In genomic region chr19:30330266-30330665, GRCh38 we compare ENCODE assay signal across 22 cellular contexts. TPM values are rescaled to one million over a fixed set of nuclear protein-coding genes. Genes with fewer than 3 reads are reported as not detected.
DNase-seq lines count a peak whose midpoint lies in the region; ATAC-seq, FAIRE-seq and TF ChIP-seq lines count a peak whose summit lies in the region.
"Had no signal": no experiment of that assay in that cellular context is flagged by ENCODE, and none has a peak within 500 bp of the region (broad histone marks: within the 10 kb centered on the region; RNA-seq: fewer than 3 reads in every experiment).

No MANE protein-coding gene starts in this region.

- intact Hi-C loops in cardiac septum (cut with DNase I): no loop called here

- no peaks in the 10 kb centered on the region for H3K27me3 Mint-ChIP-seq in activated CD8-positive, alpha-beta memory T cell treated with anti-CD3 and anti-CD28 coated beads, Interleukin-2, amount 10 ng/mL, durations not matched to agents 7 days and 5 days
- H3K27me3 Mint-ChIP-seq in type B pancreatic cell: peaks cover 3% of the 10 kb centered on the region

- peak; percentile 6 for DNase-seq in activated CD8-positive, alpha-beta memory T cell treated with anti-CD3 and anti-CD28 coated beads, Interleukin-2, amount 50 U/mL, for 48 hours
- no peak for DNase-seq in activated CD8-positive, alpha-beta memory T cell treated with anti-CD3 and anti-CD28 coated beads, Interleukin-2, amount 10 ng/mL, durations not matched to agents 7 days and 5 days
- no peak for DNase-seq in bronchial epithelial cell (ENCODE audit: low read depth)
- DNase-seq in mesenteric fat pad (ENCODE audit: low spot score): peak; percentile 20
- DNase-seq in type B pancreatic cell (ENCODE audit: extremely low spot score, unreplicated experiment): peak; percentile 20
- DNase-seq in AG08396 (ENCODE audit: low spot score): no peak
- DNase-seq in DMS 273 treated with DMSO at 0.1 percent for 48 hours (lab: John Stamatoyannopoulos, UW): no peak
- no peak for DNase-seq in cardiac septum (ENCODE audit: low spot score)
- DNase-seq: AML-193; BE2C; CD4-positive, alpha-beta T cell; CD8-positive, alpha-beta memory T cell; DMS153; DND-41; H7 had no signal

- no peak overlapping the region for H3K4me3 ChIP-seq in bronchial epithelial cell (ENCODE audit: low read depth, low read length)
- H3K4me3 ChIP-seq: BLaER1 treated with 17β-estradiol and CSF1 and Interleukin-3, amounts not matched to agents 10 nM and 100 nM had no signal

- H3K36me3 ChIP-seq in bronchial epithelial cell (ENCODE audit: control insufficient read depth, insufficient read depth, low read length): no peaks in the 10 kb centered on the region
- H3K36me3 ChIP-seq: BE2C; BLaER1 treated with 17β-estradiol and CSF1 and Interleukin-3, amounts not matched to agents 10 nM and 100 nM had no signal

- TF ChIP-seq CTCF in bronchial epithelial cell (IDR thresholded peaks at IDR 0.05; ENCODE audit: insufficient read depth, low read length, severe bottlenecking) (no peak), type B pancreatic cell (conservative IDR thresholded peaks at IDR 0.05) (no peak)

- CTCF ChIA-PET in activated CD8-positive, alpha-beta memory T cell treated with anti-CD3 and anti-CD28 coated beads, Interleukin-2, amount 10 ng/mL, durations not matched to agents 7 days and 5 days (lab: Charles Lee): no interaction called here

- H3K4me3 Mint-ChIP-seq in activated CD8-positive, alpha-beta memory T cell treated with anti-CD3 and anti-CD28 coated beads, Interleukin-2, amount 10 ng/mL, durations not matched to agents 7 days and 5 days: no peak overlapping the region
- H3K4me3 Mint-ChIP-seq in type B pancreatic cell: no peak overlapping the region
- H3K4me3 Mint-ChIP-seq: CD14-positive monocyte; CD4-positive, alpha-beta T cell; CD8-positive, alpha-beta memory T cell had no signal

- no peaks in the 10 kb centered on the region for H3K27me3 ChIP-seq in bronchial epithelial cell (ENCODE audit: control insufficient read depth, insufficient read depth, low read length)
- H3K27me3 ChIP-seq: BE2C; BLaER1 treated with 17β-estradiol and CSF1 and Interleukin-3, amounts not matched to agents 10 nM and 100 nM had no signal

- no peaks in the 10 kb centered on the region for H3K9me3 Mint-ChIP-seq in activated CD8-positive, alpha-beta memory T cell treated with anti-CD3 and anti-CD28 coated beads, Interleukin-2, amount 10 ng/mL, durations not matched to agents 7 days and 5 days (ENCODE audit: low read depth)
- H3K9me3 Mint-ChIP-seq in type B pancreatic cell: no peaks in the 10 kb centered on the region
- H3K9me3 Mint-ChIP-seq: CD4-positive, alpha-beta T cell had no signal

- ATAC-seq in activated CD8-positive, alpha-beta memory T cell treated with anti-CD3 and anti-CD28 coated beads, Interleukin-2, amount 10 ng/mL, durations not matched to agents 7 days and 5 days: no peak
- ATAC-seq: HCT116 had no signal

- H3K36me3 Mint-ChIP-seq in activated CD8-positive, alpha-beta memory T cell treated with anti-CD3 and anti-CD28 coated beads, Interleukin-2, amount 10 ng/mL, durations not matched to agents 7 days and 5 days: no peaks in the 10 kb centered on the region
- H3K36me3 Mint-ChIP-seq in type B pancreatic cell: no peaks in the 10 kb centered on the region
- H3K36me3 Mint-ChIP-seq: CD14-positive monocyte; CD8-positive, alpha-beta memory T cell had no signal

- FAIRE-seq in bronchial epithelial cell (lab: Jason Lieb, UNC): peak; percentile 58
- FAIRE-seq: A204.1, G401.6, GM12892, H1 had no signal

- no peaks in the 10 kb centered on the region for H3K4me1 Mint-ChIP-seq in activated CD8-positive, alpha-beta memory T cell treated with anti-CD3 and anti-CD28 coated beads, Interleukin-2, amount 10 ng/mL, durations not matched to agents 7 days and 5 days
- H3K4me1 Mint-ChIP-seq in type B pancreatic cell (ENCODE audit: unreplicated experiment): peaks cover 10% of the 10 kb centered on the region
- H3K4me1 Mint-ChIP-seq: CD14-positive monocyte; CD8-positive, alpha-beta memory T cell had no signal

- no peak overlapping the region for H3K27ac Mint-ChIP-seq in activated CD8-positive, alpha-beta memory T cell treated with anti-CD3 and anti-CD28 coated beads, Interleukin-2, amount 10 ng/mL, durations not matched to agents 7 days and 5 days
- no peak overlapping the region for H3K27ac Mint-ChIP-seq in type B pancreatic cell
- H3K27ac Mint-ChIP-seq: CD14-positive monocyte; CD4-positive, alpha-beta T cell; CD8-positive, alpha-beta memory T cell had no signal

RNA-seq across cellular contexts. Expression of gene ZNF536, which starts 41.9 kb away (rescaled TPM):
- total RNA-seq in activated CD8-positive, alpha-beta memory T cell treated with anti-CD3 and anti-CD28 coated beads, Interleukin-2, amount 10 ng/mL, durations not matched to agents 7 days and 5 days: not detected
- not detected in 2 replicates for total RNA-seq in bronchial epithelial cell
- not detected for total RNA-seq in mesenteric fat pad
- 0.57 and 9.2 TPM in 2 replicates for total RNA-seq in type B pancreatic cell (ENCODE audit: low replicate concordance)
- 11.9 TPM for total RNA-seq in cardiac septum
- total RNA-seq: CD4-positive, alpha-beta T cell; CD8-positive, alpha-beta memory T cell had no signal

Comparison
In these comparisons a context has a peak if more than half of its experiments do, and no peak if none do; other contexts are left out.
1. DNase-seq: peak in activated CD8-positive, alpha-beta memory T cell treated with anti-CD3 and anti-CD28 coated beads, Interleukin-2, amount 50 U/mL, for 48 hours (single experiment), mesenteric fat pad (single experiment) and type B pancreatic cell (single experiment); none in activated CD8-positive, alpha-beta memory T cell treated with anti-CD3 and anti-CD28 coated beads, Interleukin-2, amount 10 ng/mL, durations not matched to agents 7 days and 5 days (single experiment), bronchial epithelial cell (single experiment), AG08396 (single experiment), DMS 273 treated with DMSO at 0.1 percent for 48 hours (single experiment) and cardiac septum (single experiment).